ENCODE assay signal across 1 cellular context in genomic region chr11:126062679-126063509, GRCh38.
TF ChIP-seq lines count a peak whose summit lies in the region.

A gene with protein sequence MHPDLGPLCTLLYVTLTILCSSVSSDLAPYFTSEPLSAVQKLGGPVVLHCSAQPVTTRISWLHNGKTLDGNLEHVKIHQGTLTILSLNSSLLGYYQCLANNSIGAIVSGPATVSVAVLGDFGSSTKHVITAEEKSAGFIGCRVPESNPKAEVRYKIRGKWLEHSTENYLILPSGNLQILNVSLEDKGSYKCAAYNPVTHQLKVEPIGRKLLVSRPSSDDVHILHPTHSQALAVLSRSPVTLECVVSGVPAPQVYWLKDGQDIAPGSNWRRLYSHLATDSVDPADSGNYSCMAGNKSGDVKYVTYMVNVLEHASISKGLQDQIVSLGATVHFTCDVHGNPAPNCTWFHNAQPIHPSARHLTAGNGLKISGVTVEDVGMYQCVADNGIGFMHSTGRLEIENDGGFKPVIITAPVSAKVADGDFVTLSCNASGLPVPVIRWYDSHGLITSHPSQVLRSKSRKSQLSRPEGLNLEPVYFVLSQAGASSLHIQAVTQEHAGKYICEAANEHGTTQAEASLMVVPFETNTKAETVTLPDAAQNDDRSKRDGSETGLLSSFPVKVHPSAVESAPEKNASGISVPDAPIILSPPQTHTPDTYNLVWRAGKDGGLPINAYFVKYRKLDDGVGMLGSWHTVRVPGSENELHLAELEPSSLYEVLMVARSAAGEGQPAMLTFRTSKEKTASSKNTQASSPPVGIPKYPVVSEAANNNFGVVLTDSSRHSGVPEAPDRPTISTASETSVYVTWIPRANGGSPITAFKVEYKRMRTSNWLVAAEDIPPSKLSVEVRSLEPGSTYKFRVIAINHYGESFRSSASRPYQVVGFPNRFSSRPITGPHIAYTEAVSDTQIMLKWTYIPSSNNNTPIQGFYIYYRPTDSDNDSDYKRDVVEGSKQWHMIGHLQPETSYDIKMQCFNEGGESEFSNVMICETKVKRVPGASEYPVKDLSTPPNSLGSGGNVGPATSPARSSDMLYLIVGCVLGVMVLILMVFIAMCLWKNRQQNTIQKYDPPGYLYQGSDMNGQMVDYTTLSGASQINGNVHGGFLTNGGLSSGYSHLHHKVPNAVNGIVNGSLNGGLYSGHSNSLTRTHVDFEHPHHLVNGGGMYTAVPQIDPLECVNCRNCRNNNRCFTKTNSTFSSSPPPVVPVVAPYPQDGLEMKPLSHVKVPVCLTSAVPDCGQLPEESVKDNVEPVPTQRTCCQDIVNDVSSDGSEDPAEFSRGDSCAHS (N-terminal part only) (minus strand): TSS chr11:126062866. CDS start chr11:126023476, 39,390 bp downstream.

TF ChIP-seq in K562, 482 proteins besides CTCF, POLR2A, EP300 and RAD21 (continued from another document and continues in another):
- no peak for TF ChIP-seq ZNF174 (CRISPR knock-in tag; IDR thresholded peaks at IDR 0.05)
- TF ChIP-seq SMAD3 (CRISPR knock-in tag; conservative IDR thresholded peaks at IDR 0.05), result no peak
- TF ChIP-seq ZNF143 (CRISPR knock-in tag; IDR thresholded peaks at IDR 0.05), result no peak
- 0 out of 2 replicates have a peak, but pooled peaks have one; percentile 9 for TF ChIP-seq GATAD2B (IDR thresholded peaks at IDR 0.05; ENCODE audit: borderline replicate concordance)
- TF ChIP-seq LARP7 (IDR thresholded peaks at IDR 0.05), result no peak
- TF ChIP-seq PHB (CRISPR knock-in tag; IDR thresholded peaks at IDR 0.05), result no peak
- TF ChIP-seq, protein P1, sequence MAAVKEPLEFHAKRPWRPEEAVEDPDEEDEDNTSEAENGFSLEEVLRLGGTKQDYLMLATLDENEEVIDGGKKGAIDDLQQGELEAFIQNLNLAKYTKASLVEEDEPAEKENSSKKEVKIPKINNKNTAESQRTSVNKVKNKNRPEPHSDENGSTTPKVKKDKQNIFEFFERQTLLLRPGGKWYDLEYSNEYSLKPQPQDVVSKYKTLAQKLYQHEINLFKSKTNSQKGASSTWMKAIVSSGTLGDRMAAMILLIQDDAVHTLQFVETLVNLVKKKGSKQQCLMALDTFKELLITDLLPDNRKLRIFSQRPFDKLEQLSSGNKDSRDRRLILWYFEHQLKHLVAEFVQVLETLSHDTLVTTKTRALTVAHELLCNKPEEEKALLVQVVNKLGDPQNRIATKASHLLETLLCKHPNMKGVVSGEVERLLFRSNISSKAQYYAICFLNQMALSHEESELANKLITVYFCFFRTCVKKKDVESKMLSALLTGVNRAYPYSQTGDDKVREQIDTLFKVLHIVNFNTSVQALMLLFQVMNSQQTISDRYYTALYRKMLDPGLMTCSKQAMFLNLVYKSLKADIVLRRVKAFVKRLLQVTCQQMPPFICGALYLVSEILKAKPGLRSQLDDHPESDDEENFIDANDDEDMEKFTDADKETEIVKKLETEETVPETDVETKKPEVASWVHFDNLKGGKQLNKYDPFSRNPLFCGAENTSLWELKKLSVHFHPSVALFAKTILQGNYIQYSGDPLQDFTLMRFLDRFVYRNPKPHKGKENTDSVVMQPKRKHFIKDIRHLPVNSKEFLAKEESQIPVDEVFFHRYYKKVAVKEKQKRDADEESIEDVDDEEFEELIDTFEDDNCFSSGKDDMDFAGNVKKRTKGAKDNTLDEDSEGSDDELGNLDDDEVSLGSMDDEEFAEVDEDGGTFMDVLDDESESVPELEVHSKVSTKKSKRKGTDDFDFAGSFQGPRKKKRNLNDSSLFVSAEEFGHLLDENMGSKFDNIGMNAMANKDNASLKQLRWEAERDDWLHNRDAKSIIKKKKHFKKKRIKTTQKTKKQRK (IDR thresholded peaks at IDR 0.05; ENCODE audit: borderline replicate concordance, low read depth, low read length), result no peak
- no peak for TF ChIP-seq BCOR (IDR thresholded peaks at IDR 0.05)
- TF ChIP-seq HLTF (IDR thresholded peaks at IDR 0.05), result no peak
- no peak for TF ChIP-seq CREB5 (CRISPR knock-in tag; IDR thresholded peaks at IDR 0.05)
- TF ChIP-seq TAL1 (IDR thresholded peaks at IDR 0.05), result no peak
- TF ChIP-seq TGIF2 (CRISPR knock-in tag; IDR thresholded peaks at IDR 0.05), result no peak
- TF ChIP-seq MTA1 (IDR thresholded peaks at IDR 0.05; ENCODE audit: borderline replicate concordance), result no peak
- TF ChIP-seq MYC (IDR thresholded peaks at IDR 0.05; ENCODE audit: low read depth, low read length), result 0 out of 2 replicates have a peak, but pooled peaks have one; percentile 28
- no peak for TF ChIP-seq MYC (CRISPR knock-in tag; IDR thresholded peaks at IDR 0.05; ENCODE audit: borderline replicate concordance, low read depth)
- no peak for TF ChIP-seq ZNF75A (CRISPR knock-in tag; IDR thresholded peaks at IDR 0.05)
- no peak for TF ChIP-seq CC2D1A (IDR thresholded peaks at IDR 0.05)
- no peak for TF ChIP-seq CCAR2 (IDR thresholded peaks at IDR 0.05; ENCODE audit: low read depth, low read length)
- TF ChIP-seq RFX7 (CRISPR knock-in tag; IDR thresholded peaks at IDR 0.05), result no peak
- TF ChIP-seq, protein P2, sequence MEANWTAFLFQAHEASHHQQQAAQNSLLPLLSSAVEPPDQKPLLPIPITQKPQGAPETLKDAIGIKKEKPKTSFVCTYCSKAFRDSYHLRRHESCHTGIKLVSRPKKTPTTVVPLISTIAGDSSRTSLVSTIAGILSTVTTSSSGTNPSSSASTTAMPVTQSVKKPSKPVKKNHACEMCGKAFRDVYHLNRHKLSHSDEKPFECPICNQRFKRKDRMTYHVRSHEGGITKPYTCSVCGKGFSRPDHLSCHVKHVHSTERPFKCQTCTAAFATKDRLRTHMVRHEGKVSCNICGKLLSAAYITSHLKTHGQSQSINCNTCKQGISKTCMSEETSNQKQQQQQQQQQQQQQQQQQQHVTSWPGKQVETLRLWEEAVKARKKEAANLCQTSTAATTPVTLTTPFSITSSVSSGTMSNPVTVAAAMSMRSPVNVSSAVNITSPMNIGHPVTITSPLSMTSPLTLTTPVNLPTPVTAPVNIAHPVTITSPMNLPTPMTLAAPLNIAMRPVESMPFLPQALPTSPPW (CRISPR knock-in tag; IDR thresholded peaks at IDR 0.05), result peak; percentile 87
- peak; percentile 42; the same call in 1 of the 2 replicates for TF ChIP-seq DPF2 (IDR thresholded peaks at IDR 0.05)
- TF ChIP-seq POLR3A (IDR thresholded peaks at IDR 0.05; ENCODE audit: borderline replicate concordance, extremely low read depth, insufficient read depth, insufficient read length), result no peak
- TF ChIP-seq, protein P3, sequence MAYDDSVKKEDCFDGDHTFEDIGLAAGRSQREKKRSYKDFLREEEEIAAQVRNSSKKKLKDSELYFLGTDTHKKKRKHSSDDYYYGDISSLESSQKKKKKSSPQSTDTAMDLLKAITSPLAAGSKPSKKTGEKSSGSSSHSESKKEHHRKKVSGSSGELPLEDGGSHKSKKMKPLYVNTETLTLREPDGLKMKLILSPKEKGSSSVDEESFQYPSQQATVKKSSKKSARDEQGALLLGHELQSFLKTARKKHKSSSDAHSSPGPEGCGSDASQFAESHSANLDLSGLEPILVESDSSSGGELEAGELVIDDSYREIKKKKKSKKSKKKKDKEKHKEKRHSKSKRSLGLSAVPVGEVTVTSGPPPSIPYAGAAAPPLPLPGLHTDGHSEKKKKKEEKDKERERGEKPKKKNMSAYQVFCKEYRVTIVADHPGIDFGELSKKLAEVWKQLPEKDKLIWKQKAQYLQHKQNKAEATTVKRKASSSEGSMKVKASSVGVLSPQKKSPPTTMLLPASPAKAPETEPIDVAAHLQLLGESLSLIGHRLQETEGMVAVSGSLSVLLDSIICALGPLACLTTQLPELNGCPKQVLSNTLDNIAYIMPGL (CRISPR knock-in tag; IDR thresholded peaks at IDR 0.05), result no peak
- peak; percentile 93 to 94 for TF ChIP-seq NRF1 (conservative IDR thresholded peaks at IDR 0.05 in 1 of 2, IDR thresholded peaks at IDR 0.05 in 1 of 2)
- no peak for TF ChIP-seq SMC3 (conservative IDR thresholded peaks at IDR 0.05; ENCODE audit: insufficient read depth, low read depth, low read length)
- TF ChIP-seq ATF3 (IDR thresholded peaks at IDR 0.05), result peak; percentile 48; the same call in 1 of the 2 replicates
- TF ChIP-seq ATF3 (CRISPR knock-in tag; conservative IDR thresholded peaks at IDR 0.05), result no peak
- TF ChIP-seq NCOA1 (IDR thresholded peaks at IDR 0.05; ENCODE audit: low read depth), result peak; percentile 65; the same call in 1 of the 2 replicates
- no peak for TF ChIP-seq KHSRP (IDR thresholded peaks at IDR 0.05)
- TF ChIP-seq JUN (IDR thresholded peaks at IDR 0.05; ENCODE audit: borderline replicate concordance, low read depth, low read length), result no peak
- TF ChIP-seq JUN (CRISPR knock-in tag; IDR thresholded peaks at IDR 0.05; ENCODE audit: borderline replicate concordance), result no peak
- TF ChIP-seq NFRKB (IDR thresholded peaks at IDR 0.05; ENCODE audit: low read depth), result no peak
- TF ChIP-seq NCOA4 (IDR thresholded peaks at IDR 0.05; ENCODE audit: partially characterized antibody), result no peak
- no peak for TF ChIP-seq THAP7 (CRISPR knock-in tag; IDR thresholded peaks at IDR 0.05)
- no peak for TF ChIP-seq HOXB6 (CRISPR knock-in tag; IDR thresholded peaks at IDR 0.05; ENCODE audit: borderline replicate concordance)
- TF ChIP-seq HDGF (IDR thresholded peaks at IDR 0.05), result no peak
- TF ChIP-seq, protein P4, sequence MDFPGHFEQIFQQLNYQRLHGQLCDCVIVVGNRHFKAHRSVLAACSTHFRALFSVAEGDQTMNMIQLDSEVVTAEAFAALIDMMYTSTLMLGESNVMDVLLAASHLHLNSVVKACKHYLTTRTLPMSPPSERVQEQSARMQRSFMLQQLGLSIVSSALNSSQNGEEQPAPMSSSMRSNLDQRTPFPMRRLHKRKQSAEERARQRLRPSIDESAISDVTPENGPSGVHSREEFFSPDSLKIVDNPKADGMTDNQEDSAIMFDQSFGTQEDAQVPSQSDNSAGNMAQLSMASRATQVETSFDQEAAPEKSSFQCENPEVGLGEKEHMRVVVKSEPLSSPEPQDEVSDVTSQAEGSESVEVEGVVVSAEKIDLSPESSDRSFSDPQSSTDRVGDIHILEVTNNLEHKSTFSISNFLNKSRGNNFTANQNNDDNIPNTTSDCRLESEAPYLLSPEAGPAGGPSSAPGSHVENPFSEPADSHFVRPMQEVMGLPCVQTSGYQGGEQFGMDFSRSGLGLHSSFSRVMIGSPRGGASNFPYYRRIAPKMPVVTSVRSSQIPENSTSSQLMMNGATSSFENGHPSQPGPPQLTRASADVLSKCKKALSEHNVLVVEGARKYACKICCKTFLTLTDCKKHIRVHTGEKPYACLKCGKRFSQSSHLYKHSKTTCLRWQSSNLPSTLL (IDR thresholded peaks at IDR 0.05), result no peak
- TF ChIP-seq KAT7 (CRISPR knock-in tag; IDR thresholded peaks at IDR 0.05; ENCODE audit: borderline replicate concordance), result no peak
- no peak for TF ChIP-seq MAFG (tag; conservative IDR thresholded peaks at IDR 0.05)
